In genomic region chr1:221793439-221794078, GRCh38 we compare ENCODE assay signal across 10 cellular contexts. TPM values are rescaled to one million over a fixed set of nuclear protein-coding genes. Genes with fewer than 3 reads are reported as not detected.
DNase-seq lines count a peak whose midpoint lies in the region; ATAC-seq and TF ChIP-seq lines count a peak whose summit lies in the region.
"Had no signal": no experiment of that assay in that cellular context is flagged by ENCODE, and none has a peak within 500 bp of the region (broad histone marks: within the 10 kb centered on the region; RNA-seq: fewer than 3 reads in every experiment).

No MANE protein-coding gene starts in this region.

- peak overlapping the region; percentile 93 for H3K27ac Mint-ChIP-seq in activated naive CD4-positive, alpha-beta T cell treated with anti-CD3 and anti-CD28 coated beads, Interleukin-2, amount 50 U/mL, for 24 hours
- H3K27ac Mint-ChIP-seq in glutamatergic neuron (ENCODE audit: unreplicated experiment): no peak overlapping the region
- H3K27ac Mint-ChIP-seq in mesothelial cell of epicardium: no peak overlapping the region

- H3K9me3 Mint-ChIP-seq in activated naive CD4-positive, alpha-beta T cell treated with anti-CD3 and anti-CD28 coated beads, Interleukin-2, amount 50 U/mL, for 24 hours: no peaks in the 10 kb centered on the region
- H3K9me3 Mint-ChIP-seq in glutamatergic neuron (ENCODE audit: unreplicated experiment): no peaks in the 10 kb centered on the region
- H3K9me3 Mint-ChIP-seq in mesothelial cell of epicardium: peaks cover 6% of the 10 kb centered on the region

- H3K4me3 Mint-ChIP-seq in activated naive CD4-positive, alpha-beta T cell treated with anti-CD3 and anti-CD28 coated beads, Interleukin-2, amount 50 U/mL, for 24 hours: no peak overlapping the region
- no peak overlapping the region for H3K4me3 Mint-ChIP-seq in glutamatergic neuron (ENCODE audit: unreplicated experiment)
- H3K4me3 Mint-ChIP-seq in mesothelial cell of epicardium: no peak overlapping the region

- H3K4me1 Mint-ChIP-seq in activated naive CD4-positive, alpha-beta T cell treated with anti-CD3 and anti-CD28 coated beads, Interleukin-2, amount 50 U/mL, for 24 hours: peaks cover 37% of the 10 kb centered on the region
- H3K4me1 Mint-ChIP-seq in glutamatergic neuron (ENCODE audit: low read depth, unreplicated experiment) (no peaks in the 10 kb centered on the region), mesothelial cell of epicardium (no peaks in the 10 kb centered on the region)

- no peaks in the 10 kb centered on the region for H3K36me3 ChIP-seq in Peyer's patch

- TF ChIP-seq CTCF in Peyer's patch (IDR thresholded peaks at IDR 0.05): no peak
- no peak for TF ChIP-seq CTCF in glutamatergic neuron (IDR thresholded peaks at IDR 0.05; ENCODE audit: partially characterized antibody, unreplicated experiment)
- TF ChIP-seq CTCF in mesothelial cell of epicardium (IDR thresholded peaks at IDR 0.05; ENCODE audit: unreplicated experiment): no peak

- ATAC-seq in HG02870 (IDR thresholded peaks at IDR 0.05; ENCODE audit: unreplicated experiment): peak; percentile 81

- H3K4me1 ChIP-seq in Peyer's patch: peaks cover 0 to 8% (median 1%) of the 10 kb centered on the region in 4 donors

- H3K27me3 ChIP-seq in Peyer's patch: no peaks in the 10 kb centered on the region
- H3K27me3 ChIP-seq: hepatocyte had no signal

- H3K4me3 ChIP-seq in Peyer's patch: no peak overlapping the region
- H3K4me3 ChIP-seq: hepatocyte had no signal

- H3K36me3 Mint-ChIP-seq in activated naive CD4-positive, alpha-beta T cell treated with anti-CD3 and anti-CD28 coated beads, Interleukin-2, amount 50 U/mL, for 24 hours: no peaks in the 10 kb centered on the region
- H3K36me3 Mint-ChIP-seq in glutamatergic neuron (ENCODE audit: unreplicated experiment) (no peaks in the 10 kb centered on the region), mesothelial cell of epicardium (no peaks in the 10 kb centered on the region)

- DNase-seq in activated naive CD4-positive, alpha-beta T cell (lab: John Stamatoyannopoulos, UW): no peak
- DNase-seq in Peyer's patch (peak in 2 of 3 donors; percentile 56 to 62), glutamatergic neuron (no peak), mesothelial cell of epicardium (ENCODE audit: low spot score in 2 of 2, unreplicated experiment in 2 of 2) (no peak), SW 1271 (lab: John Stamatoyannopoulos, UW) (no peak), NCI-H1417 treated with DMSO at 0.1 percent for 48 hours (lab: John Stamatoyannopoulos, UW) (no peak)

- H3K27ac ChIP-seq in Peyer's patch: peak overlapping the region in 1 of 4 donors; percentile 66
- H3K27ac ChIP-seq: C4-2B, hepatocyte had no signal

- H3K9me3 ChIP-seq in Peyer's patch: no peaks in the 10 kb centered on the region

- H3K27me3 Mint-ChIP-seq in activated naive CD4-positive, alpha-beta T cell treated with anti-CD3 and anti-CD28 coated beads, Interleukin-2, amount 50 U/mL, for 24 hours: no peaks in the 10 kb centered on the region
- H3K27me3 Mint-ChIP-seq in glutamatergic neuron (ENCODE audit: unreplicated experiment): no peaks in the 10 kb centered on the region
- peaks cover 2% of the 10 kb centered on the region for H3K27me3 Mint-ChIP-seq in mesothelial cell of epicardium (ENCODE audit: low read depth)

- TF ChIP-seq POLR2A in Peyer's patch (IDR thresholded peaks at IDR 0.05): no peak

RNA-seq across cellular contexts. Expression of gene DUSP10, which starts 51.7 kb away (rescaled TPM):
- total RNA-seq in Peyer's patch: 10 to 100 TPM in 1 of 4 donors, 1 to 10 TPM in 3; 1.4 to 11.6 (median 4.4) TPM
- total RNA-seq in glutamatergic neuron (ENCODE audit: unreplicated experiment): 21.5 TPM
- 3.5 to 4.0 TPM (median 3.7 TPM) in 3 replicates for total RNA-seq in mesothelial cell of epicardium

Comparison
In these comparisons a context has a peak if more than half of its experiments do, and no peak if none do; other contexts are left out.
1. DNase-seq: peak in Peyer's patch (2 of 3); none in activated naive CD4-positive, alpha-beta T cell (0 of 4), glutamatergic neuron (single experiment), mesothelial cell of epicardium (0 of 2), SW 1271 (0 of 2) and NCI-H1417 treated with DMSO at 0.1 percent for 48 hours (single experiment).